ENCODE assay signal across 26 cellular contexts in genomic region chr1:4062560-4062959, GRCh38.
"Had no signal": no experiment of that assay in that cellular context is flagged by ENCODE, and none has a peak within 500 bp of the region (broad histone marks: within the 10 kb centered on the region; RNA-seq: fewer than 3 reads in every experiment).

No MANE protein-coding gene starts in this region.

- H2AFZ ChIP-seq: hepatocyte, neural progenitor cell had no signal

- H3K4me1 ChIP-seq: gastrocnemius medialis, heart left ventricle, neural progenitor cell, prostate gland, sigmoid colon, suprapubic skin, transverse colon, vagina had no signal

- DNase-seq: cerebellar nuclear complex; cortex of kidney; effector CD4-positive, alpha-beta T cell; foreskin fibroblast; gastrocnemius medialis; heart left ventricle; kidney; mammary epithelial cell; mesendoderm; midbrain; nucleus accumbens; right cardiac atrium; sigmoid colon; stimulated activated CD4-positive, alpha-beta T cell treated with anti-CD3 and anti-CD28 coated beads, Interleukin-2, amount 100 ng/mL, for 24 hours; stimulated activated CD4-positive, alpha-beta T cell treated with anti-CD3 and anti-CD28 coated beads, Interleukin-4, amount 100 ng/mL, for 24 hours; stimulated activated naive CD8-positive, alpha-beta T cell treated with anti-CD3 and anti-CD28 coated beads, Interleukin-15, Interleukin-2, amounts not matched to agents 100 U/mL and 50 U/mL, for 24 hours; transverse colon had no signal

- H3K9me3 ChIP-seq: gastrocnemius medialis, heart left ventricle, prostate gland, sigmoid colon, suprapubic skin, transverse colon, vagina had no signal

- H3K27ac ChIP-seq: epithelial cell of prostate, gastrocnemius medialis, heart left ventricle, hepatocyte, neural progenitor cell, prostate gland, sigmoid colon, suprapubic skin, transverse colon, vagina had no signal

- H3K9ac ChIP-seq: neural progenitor cell had no signal

- H3K4me3 ChIP-seq: gastrocnemius medialis, heart left ventricle, hepatocyte, neural progenitor cell, prostate gland, sigmoid colon, suprapubic skin, transverse colon, vagina had no signal

- H3K79me2 ChIP-seq: hepatocyte had no signal

- ATAC-seq: esophagus mucosa; gastrocnemius medialis; heart left ventricle; left lobe of liver; stimulated activated effector memory CD8-positive, alpha-beta T cell treated with anti-CD3 and anti-CD28 coated beads, Interleukin-12 subunit alpha, Interleukin-12 subunit beta, amount 100 ng/mL, for 72 hours; stimulated activated naive CD8-positive, alpha-beta T cell treated with anti-CD3 and anti-CD28 coated beads, Interleukin-15, Interleukin-2, amounts not matched to agents 100 U/mL and 50 U/mL, for 24 hours had no signal

- H3K36me3 ChIP-seq: gastrocnemius medialis, heart left ventricle, neural progenitor cell, prostate gland, sigmoid colon, suprapubic skin, transverse colon, vagina had no signal

- H3K4me2 ChIP-seq: hepatocyte, neural progenitor cell had no signal

- FAIRE-seq: kidney had no signal

- H3K27me3 ChIP-seq: gastrocnemius medialis, hepatocyte, neural progenitor cell, sigmoid colon, transverse colon, vagina had no signal
